Comparison of ENCODE assay signal across 1 cellular context in genomic region chr19:48186015-48186414, GRCh38.
TF ChIP-seq lines count a peak whose summit lies in the region.

No MANE protein-coding gene starts in this region.

TF ChIP-seq in GM12878, 131 proteins besides CTCF, POLR2A, EP300 and RAD21 (continued from another document):
- TF ChIP-seq ZNF592 (IDR thresholded peaks at IDR 0.05) = no peak
